ENCODE assay signal across 15 cellular contexts in the genomic region with DNA sequence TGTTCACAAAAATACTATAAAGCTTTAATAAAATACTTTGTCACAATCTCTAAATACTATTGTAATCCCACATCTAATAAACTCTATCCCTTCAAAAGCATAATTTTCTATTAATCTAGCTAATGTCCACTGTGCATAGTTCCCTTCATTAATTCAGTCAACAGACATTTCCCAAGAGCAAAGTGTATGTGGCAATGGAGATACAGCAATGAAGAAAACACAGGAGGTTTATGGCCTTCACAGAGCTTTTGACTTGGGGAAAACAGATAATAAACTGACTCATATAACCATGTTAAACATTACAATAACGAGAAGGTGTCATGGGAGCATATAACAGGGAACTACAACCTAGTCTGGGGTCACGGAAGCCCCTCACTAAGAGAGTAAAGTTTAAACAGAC.
A peak's percentile ranks its signal among the peaks of the same experiment; 100 is the strongest.
DNase-seq lines count a peak whose midpoint lies in the region; ATAC-seq and TF ChIP-seq lines count a peak whose summit lies in the region.
"Had no signal": no experiment of that assay in that cellular context is flagged by ENCODE, and none has a peak within 500 bp of the region (broad histone marks: within the 10 kb centered on the region; RNA-seq: fewer than 3 reads in every experiment).

No MANE protein-coding gene starts in this region.

- no peaks in the 10 kb centered on the region for H3K9me3 Mint-ChIP-seq in activated naive CD4-positive, alpha-beta T cell treated with anti-CD3 and anti-CD28 coated beads, Interleukin-2, amount 10 ng/mL, durations not matched to agents 7 days and 5 days
- H3K9me3 Mint-ChIP-seq: GM23338 had no signal

- DNase-seq in amniotic epithelial cell (ENCODE audit: low read depth) (peak; percentile 73), choroid plexus epithelial cell (ENCODE audit: low read depth) (peak; percentile 17), left colon (no peak), ecto neural progenitor cell (ENCODE audit: low spot score) (no peak), PC-9 (no peak)
- DNase-seq in activated naive CD4-positive, alpha-beta T cell treated with anti-CD3 and anti-CD28 coated beads, Interleukin-2, amount 10 ng/mL, durations not matched to agents 7 days and 5 days, result no peak
- DNase-seq: ACHN; BE2C; C1 segment of cervical spinal cord; CD4-positive, CD25-positive, alpha-beta regulatory T cell; CD8-positive, alpha-beta memory T cell; COR-L47; HCEC 1CT had no signal

- POLR2A ChIA-PET in PC-9 (lab: Charles Lee; ENCODE audit: unreplicated experiment), result no interaction called here

- CTCF ChIA-PET in activated naive CD4-positive, alpha-beta T cell treated with anti-CD3 and anti-CD28 coated beads, Interleukin-2, amount 10 ng/mL, durations not matched to agents 7 days and 5 days (lab: Charles Lee), result interaction anchor here (0.9 kb wide), 2 partner anchors 72 to 244 kb away, joined by 3 read pairs; no protein-coding TSS in a partner anchor
- CTCF ChIA-PET in PC-9 (lab: Charles Lee), result no interaction called here

- peak; percentile 47 for ATAC-seq in left colon
- ATAC-seq in HG02642 (IDR thresholded peaks at IDR 0.05; ENCODE audit: poor library complexity, unreplicated experiment), result no peak
- ATAC-seq: GM23338 had no signal

- H3K36me3 ChIP-seq in PC-9 (ENCODE audit: low read depth), result no peaks in the 10 kb centered on the region
- H3K36me3 ChIP-seq: BE2C had no signal

- no peaks in the 10 kb centered on the region for H3K9me3 ChIP-seq in PC-9 (ENCODE audit: insufficient read depth, low read depth)
- H3K9me3 ChIP-seq: BE2C had no signal

- TF ChIP-seq CTCF in choroid plexus epithelial cell (conservative IDR thresholded peaks at IDR 0.05; ENCODE audit: low read depth, low read length) (no peak), PC-9 (conservative IDR thresholded peaks at IDR 0.05) (no peak)

- H3K4me3 ChIP-seq in choroid plexus epithelial cell (ENCODE audit: low read depth, low read length) (no peak overlapping the region), PC-9 (no peak overlapping the region)
- H3K4me3 ChIP-seq: GM23338 had no signal

- H4K20me1 ChIP-seq in PC-9 (ENCODE audit: insufficient read depth), result peaks cover 4% of the 10 kb centered on the region; the same call in 1 of the 2 replicates

- intact Hi-C loops in left colon (cut with DNase I, micrococcal nuclease) (no loop called here), PC-9 (cut with micrococcal nuclease; ENCODE audit: unreplicated experiment) (no loop called here)

- no peak overlapping the region for H3K4me3 Mint-ChIP-seq in activated naive CD4-positive, alpha-beta T cell treated with anti-CD3 and anti-CD28 coated beads, Interleukin-2, amount 10 ng/mL, durations not matched to agents 7 days and 5 days
- H3K4me3 Mint-ChIP-seq: CD4-positive, CD25-positive, alpha-beta regulatory T cell; CD8-positive, alpha-beta memory T cell; GM23338 had no signal

- no peaks in the 10 kb centered on the region for H3K27me3 ChIP-seq in PC-9 (ENCODE audit: insufficient read depth, low read depth)
- H3K27me3 ChIP-seq: BE2C had no signal

- H3K79me2 ChIP-seq in PC-9 (ENCODE audit: low read depth), result no peaks in the 10 kb centered on the region

- H3K36me3 Mint-ChIP-seq in activated naive CD4-positive, alpha-beta T cell treated with anti-CD3 and anti-CD28 coated beads, Interleukin-2, amount 10 ng/mL, durations not matched to agents 7 days and 5 days, result no peaks in the 10 kb centered on the region
- H3K36me3 Mint-ChIP-seq: CD4-positive, CD25-positive, alpha-beta regulatory T cell had no signal

- no peak overlapping the region for H2AFZ ChIP-seq in PC-9
- H2AFZ ChIP-seq: GM23338 had no signal

- no peaks in the 10 kb centered on the region for H3K4me1 Mint-ChIP-seq in activated naive CD4-positive, alpha-beta T cell treated with anti-CD3 and anti-CD28 coated beads, Interleukin-2, amount 10 ng/mL, durations not matched to agents 7 days and 5 days
- H3K4me1 Mint-ChIP-seq: CD4-positive, CD25-positive, alpha-beta regulatory T cell; CD8-positive, alpha-beta memory T cell; GM23338 had no signal

- no peak overlapping the region for H3K27ac Mint-ChIP-seq in activated naive CD4-positive, alpha-beta T cell treated with anti-CD3 and anti-CD28 coated beads, Interleukin-2, amount 10 ng/mL, durations not matched to agents 7 days and 5 days
- H3K27ac Mint-ChIP-seq: CD4-positive, CD25-positive, alpha-beta regulatory T cell; CD8-positive, alpha-beta memory T cell; GM23338 had no signal

- BruUV-seq in PC-9 (replicated peaks; lab: Mats Ljungman, UMichigan), result no TSS peak

- no peak overlapping the region for H3K4me2 ChIP-seq in PC-9
- H3K4me2 ChIP-seq: GM23338 had no signal

- H3K4me1 ChIP-seq in PC-9 (replicated peaks; ENCODE audit: insufficient read depth), result 0 out of 2 replicates have a peak, but pooled peaks cover 5% of the 10 kb centered on the region
- H3K4me1 ChIP-seq: BE2C had no signal

- no peaks in the 10 kb centered on the region for H3K9me2 ChIP-seq in PC-9 (ENCODE audit: insufficient read depth)

- no peaks in the 10 kb centered on the region for H3K27me3 Mint-ChIP-seq in activated naive CD4-positive, alpha-beta T cell treated with anti-CD3 and anti-CD28 coated beads, Interleukin-2, amount 10 ng/mL, durations not matched to agents 7 days and 5 days

- no peaks in the 10 kb centered on the region for H3F3A ChIP-seq in PC-9 (ENCODE audit: insufficient read depth, low read depth)

- H3K27ac ChIP-seq in PC-9, result no peak overlapping the region

Comparison
In these comparisons a context has a peak if more than half of its experiments do, and no peak if none do; other contexts are left out.
1. DNase-seq: peak in amniotic epithelial cell (single experiment) and choroid plexus epithelial cell (single experiment); none in left colon (0 of 2), ecto neural progenitor cell (single experiment), activated naive CD4-positive, alpha-beta T cell treated with anti-CD3 and anti-CD28 coated beads, Interleukin-2, amount 10 ng/mL, durations not matched to agents 7 days and 5 days (single experiment) and PC-9 (0 of 2).